In genomic region chr20:5119143-5119434, GRCh38 we compare ENCODE assay signal across 8 cellular contexts. TPM values are rescaled to one million over a fixed set of nuclear protein-coding genes. Genes with fewer than 3 reads are reported as not detected.
DNase-seq lines count a peak whose midpoint lies in the region; ATAC-seq, FAIRE-seq and TF ChIP-seq lines count a peak whose summit lies in the region.

No MANE protein-coding gene starts in this region.

- H3K9ac ChIP-seq in skeletal muscle satellite cell (ENCODE audit: low read depth, low read length) = peak overlapping the region; percentile 85

- DNase-seq in H54 (ENCODE audit: insufficient read length, low spot score) = no peak
- no peak for DNase-seq in WERI-Rb-1
- no peak for DNase-seq in NCI-H446 (lab: John Stamatoyannopoulos, UW)
- DNase-seq in Ammon's horn (ENCODE audit: low spot score) = no peak

- ATAC-seq in gastroesophageal sphincter (no peak), GM18502 (IDR thresholded peaks at IDR 0.05; ENCODE audit: poor library complexity, unreplicated experiment) (no peak), HG03460 (IDR thresholded peaks at IDR 0.05; ENCODE audit: unreplicated experiment) (no peak)

- no CpG with 5 or more reads among the region's 21 CpGs for WGBS in gastroesophageal sphincter (ENCODE audit: low coverage in 1 of 2), 2 donors

- H3K4me2 ChIP-seq in skeletal muscle satellite cell (ENCODE audit: low read length) = peak overlapping the region; percentile 89

- H3K9me3 ChIP-seq in WERI-Rb-1 (ENCODE audit: severe bottlenecking) = no peaks in the 10 kb centered on the region
- no peaks in the 10 kb centered on the region for H3K9me3 ChIP-seq in gastroesophageal sphincter
- H3K9me3 ChIP-seq in skeletal muscle satellite cell (replicated peaks; ENCODE audit: low read length) = no peaks in the 10 kb centered on the region

- TF ChIP-seq CTCF in WERI-Rb-1 (IDR thresholded peaks at IDR 0.05; ENCODE audit: low read depth, low read length) (no peak), gastroesophageal sphincter (IDR thresholded peaks at IDR 0.05) (no peak)

- H3K36me3 ChIP-seq in WERI-Rb-1 (peaks cover 56% of the 10 kb centered on the region), gastroesophageal sphincter (peaks cover 0 to 22% of the 10 kb centered on the region in 2 donors), skeletal muscle satellite cell (ENCODE audit: insufficient read depth, low read length) (peaks cover 31% of the 10 kb centered on the region)

- H3K4me3 ChIP-seq in WERI-Rb-1 (ENCODE audit: low read depth, low read length) = peak overlapping the region; percentile 93
- peak overlapping the region; percentile 41 to 78 for H3K4me3 ChIP-seq in gastroesophageal sphincter
- peak overlapping the region; percentile 87 for H3K4me3 ChIP-seq in skeletal muscle satellite cell (ENCODE audit: low read length)

- H3K4me1 ChIP-seq in gastroesophageal sphincter = peaks cover 0 to 23% (median 10%) of the 10 kb centered on the region in 3 donors
- peaks cover 12% of the 10 kb centered on the region for H3K4me1 ChIP-seq in skeletal muscle satellite cell (ENCODE audit: control insufficient read depth, insufficient read depth, low read length)

- peak; percentile 43 for FAIRE-seq in H54 (lab: Jason Lieb, UNC)

- H3K27me3 ChIP-seq in WERI-Rb-1 (ENCODE audit: insufficient read depth, low read depth, severe bottlenecking) = no peaks in the 10 kb centered on the region
- H3K27me3 ChIP-seq in gastroesophageal sphincter = no peaks in the 10 kb centered on the region
- no peaks in the 10 kb centered on the region for H3K27me3 ChIP-seq in skeletal muscle satellite cell (ENCODE audit: control insufficient read depth, insufficient read depth, low read length)

- no peak for TF ChIP-seq EP300 in gastroesophageal sphincter (IDR thresholded peaks at IDR 0.05)

- H3K27ac ChIP-seq in WERI-Rb-1 (peak overlapping the region; percentile 98), gastroesophageal sphincter (peak overlapping the region in 3 of 4 donors; percentile 93 to 96 (median 93))

- TF ChIP-seq POLR2A in H54 (IDR thresholded peaks at IDR 0.05; ENCODE audit: low read depth, low read length) (no peak), gastroesophageal sphincter (IDR thresholded peaks at IDR 0.05) (no peak)

RNA-seq across cellular contexts. Expression of gene PCNA, which starts 0.7 kb away (rescaled TPM):
- 10 to 100 TPM; 21.9 to 52.8 (median 39.2) TPM for total RNA-seq in gastroesophageal sphincter
- total RNA-seq in skeletal muscle satellite cell (2012; rRNA removed) = 183 and 194 TPM in 2 replicates

RNA-seq across cellular contexts. Expression of gene TMEM230, which starts 6.2 kb away (rescaled TPM):
- 100 to 1,000 TPM in 2 of 4 donors, 10 to 100 TPM in 2; 72.6 to 108 (median 97.8) TPM for total RNA-seq in gastroesophageal sphincter
- total RNA-seq in skeletal muscle satellite cell (2012; rRNA removed) = 89.7 and 117 TPM in 2 replicates

RNA-seq across cellular contexts. Expression of gene CDS2, which starts 7.7 kb away (rescaled TPM):
- 100 to 1,000 TPM in 1 of 4 donors, 10 to 100 TPM in 3; 59.8 to 102 (median 73.9) TPM for total RNA-seq in gastroesophageal sphincter
- 18.3 and 21.0 TPM in 2 replicates for total RNA-seq in skeletal muscle satellite cell (2012; rRNA removed)
